Comparison of ENCODE assay signal across 28 cellular contexts in the genomic region with DNA sequence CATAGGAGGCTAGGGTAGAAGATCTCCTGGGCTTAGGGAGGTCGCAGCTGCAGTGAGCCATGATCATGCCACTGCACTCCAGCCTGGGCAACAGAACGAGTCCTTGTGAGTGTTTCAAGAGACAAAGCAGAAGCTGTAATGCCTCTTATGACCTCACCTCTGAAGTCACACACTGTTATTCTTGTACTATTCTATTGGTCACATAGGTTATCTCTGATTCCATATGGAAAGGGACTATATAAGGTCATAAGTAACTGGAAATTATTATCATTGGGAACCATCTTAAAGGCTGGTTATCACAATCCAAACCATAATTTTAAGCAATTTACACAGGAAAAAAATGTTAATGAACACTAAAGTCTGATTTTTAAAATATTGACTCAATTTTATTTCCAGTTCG.
"Had no signal": no experiment of that assay in that cellular context is flagged by ENCODE, and none has a peak within 500 bp of the region (broad histone marks: within the 10 kb centered on the region; RNA-seq: fewer than 3 reads in every experiment).

No MANE protein-coding gene starts in this region.

- H3K4me1 ChIP-seq: adrenal gland, body of pancreas, esophagus squamous epithelium, gastroesophageal sphincter, heart right ventricle had no signal

- H3K27me3 ChIP-seq: adrenal gland, body of pancreas, esophagus squamous epithelium, gastroesophageal sphincter, heart right ventricle had no signal

- H3K4me3 ChIP-seq: adrenal gland, body of pancreas, esophagus squamous epithelium, gastroesophageal sphincter, heart right ventricle had no signal

- H3K9me3 ChIP-seq: adrenal gland, body of pancreas, esophagus squamous epithelium had no signal

- H3K36me3 ChIP-seq: adrenal gland, esophagus squamous epithelium, gastroesophageal sphincter, heart right ventricle had no signal

- DNase-seq: activated CD4-positive, alpha-beta memory T cell treated with anti-CD3 and anti-CD28 coated beads for 36 hours; activated CD4-positive, alpha-beta T cell treated with anti-CD3 and anti-CD28 coated beads for 36 hours; activated CD4-positive, alpha-beta T cell treated with anti-CD3 and anti-CD28 coated beads, Interleukin-2, amount 10 ng/mL, durations not matched to agents 24 days and 14 days; activated CD4-positive, CD25-positive, alpha-beta regulatory T cell; activated CD4-positive, CD25-positive, alpha-beta regulatory T cell treated with anti-CD3 and anti-CD28 coated beads, Interleukin-2, amount 50 U/mL, for 72 hours; activated CD8-positive, alpha-beta memory T cell treated with anti-CD3 and anti-CD28 coated beads, Interleukin-2, amount 10 ng/mL, durations not matched to agents 7 days and 5 days; activated CD8-positive, alpha-beta memory T cell treated with anti-CD3 and anti-CD28 coated beads, Interleukin-2, amount 50 U/mL, for 4 hours; activated CD8-positive, alpha-beta T cell treated with anti-CD3 and anti-CD28 coated beads, Interleukin-2, amount 10 ng/mL, durations not matched to agents 7 days and 5 days; activated effector memory CD4-positive, alpha-beta T cell treated with anti-CD3 and anti-CD28 coated beads, Interleukin-2, amount 50 U/mL, for 16 hours; activated naive CD4-positive, alpha-beta T cell treated with anti-CD3 and anti-CD28 coated beads for 36 hours; activated naive CD8-positive, alpha-beta T cell treated with anti-CD3 and anti-CD28 coated beads for 36 hours; activated naive CD8-positive, alpha-beta T cell treated with anti-CD3 and anti-CD28 coated beads, Interleukin-2, amount 50 U/mL, for 24 hours; activated T-cell treated with anti-CD3 and anti-CD28 coated beads, Interleukin-2, amount 50 U/mL, for 1 hour; activated T-cell treated with anti-CD3 and anti-CD28 coated beads, Interleukin-2, amount 50 U/mL, for 48 hours; adrenal gland; amygdala; body of pancreas; caudate nucleus; cortex of kidney; dermis blood vessel endothelial cell; effector CD4-positive, alpha-beta T cell; effector memory CD8-positive, alpha-beta T cell; esophagus squamous epithelium; foreskin melanocyte; heart right ventricle; T-helper 17 cell; T1000 had no signal

- H3K27ac ChIP-seq: adrenal gland, body of pancreas, esophagus squamous epithelium, gastroesophageal sphincter, heart right ventricle had no signal

- ATAC-seq: activated CD4-positive, alpha-beta T cell treated with anti-CD3 and anti-CD28 coated beads for 36 hours; activated CD8-positive, alpha-beta memory T cell treated with anti-CD3 and anti-CD28 coated beads, Interleukin-2, amount 10 ng/mL, durations not matched to agents 7 days and 5 days; activated CD8-positive, alpha-beta T cell treated with anti-CD3 and anti-CD28 coated beads, Interleukin-2, amount 10 ng/mL, durations not matched to agents 7 days and 5 days; activated naive CD8-positive, alpha-beta T cell treated with anti-CD3 and anti-CD28 coated beads, Interleukin-2, amount 50 U/mL, for 24 hours; body of pancreas; effector memory CD8-positive, alpha-beta T cell; gastroesophageal sphincter; heart right ventricle; T-helper 17 cell had no signal
